ENCODE assay signal across 6 cellular contexts in genomic region chr1:983736-984475, GRCh38. TPM values are rescaled to one million over a fixed set of nuclear protein-coding genes. Genes with fewer than 3 reads are reported as not detected.
DNase-seq lines count a peak whose midpoint lies in the region; TF ChIP-seq lines count a peak whose summit lies in the region.

No MANE protein-coding gene starts in this region.

- no peaks in the 10 kb centered on the region for H3K9me3 ChIP-seq in effector memory CD4-positive, alpha-beta T cell (ENCODE audit: control insufficient read depth, low read length)
- H3K9me3 ChIP-seq in spleen: no peaks in the 10 kb centered on the region

- H3K4me3 Mint-ChIP-seq in T-helper 2 cell treated with Interferon-gamma antibody and Interleukin-4, amounts not matched to agents 5 μg/mL and 100 μg/mL, for 36 hours: no peak overlapping the region

- TF ChIP-seq POLR2A in spleen (IDR thresholded peaks at IDR 0.05) (no peak), lower leg skin (IDR thresholded peaks at IDR 0.05) (no peak)

- H3K9me3 Mint-ChIP-seq in T-helper 2 cell treated with Interferon-gamma antibody and Interleukin-4, amounts not matched to agents 5 μg/mL and 100 μg/mL, for 36 hours: no peaks in the 10 kb centered on the region

- H3K4me1 ChIP-seq in effector memory CD4-positive, alpha-beta T cell (ENCODE audit: control insufficient read depth, insufficient read depth, low read length, poor library complexity, severe bottlenecking): no peaks in the 10 kb centered on the region
- peaks cover 0 to 9% (median 4%) of the 10 kb centered on the region in 6 donors for H3K4me1 ChIP-seq in spleen

- no peaks in the 10 kb centered on the region for H3K4me1 Mint-ChIP-seq in T-helper 2 cell treated with Interferon-gamma antibody and Interleukin-4, amounts not matched to agents 5 μg/mL and 100 μg/mL, for 36 hours (ENCODE audit: low read depth)

- peak; percentile 39 for DNase-seq in GM06990 (ENCODE audit: extremely low read depth, insufficient read length)
- DNase-seq in T-helper 2 cell treated with Interferon-gamma antibody and Interleukin-4, amounts not matched to agents 5 μg/mL and 100 μg/mL, for 36 hours (ENCODE audit: low spot score): peak; percentile 39
- DNase-seq in effector memory CD4-positive, alpha-beta T cell: peak; percentile 25 to 41 (median 35)
- peak; percentile 87 for DNase-seq in spleen
- no peak for DNase-seq in lower leg skin (ENCODE audit: low spot score in 2 of 2)
- DNase-seq in SK-N-DZ (ENCODE audit: low spot score): no peak

- H3K4me3 ChIP-seq in GM06990 (replicated peaks; ENCODE audit: low read depth, low read length) (no peak overlapping the region), spleen (peak overlapping the region in 1 of 8 donors; percentile 25), lower leg skin (ENCODE audit: low read depth, poor library complexity, severe bottlenecking) (no peak overlapping the region)
- H3K4me3 ChIP-seq in effector memory CD4-positive, alpha-beta T cell (ENCODE audit: insufficient read depth, low read depth, low read length, poor library complexity, severe bottlenecking): no peak overlapping the region

- H3K27ac ChIP-seq in effector memory CD4-positive, alpha-beta T cell (ENCODE audit: insufficient read depth, low read length, poor library complexity, severe bottlenecking): no peak overlapping the region
- H3K27ac ChIP-seq in spleen: no peak overlapping the region

- H3K27ac Mint-ChIP-seq in T-helper 2 cell treated with Interferon-gamma antibody and Interleukin-4, amounts not matched to agents 5 μg/mL and 100 μg/mL, for 36 hours: no peak overlapping the region

- H3K27me3 ChIP-seq in GM06990 (replicated peaks; ENCODE audit: control insufficient read depth, insufficient read depth, low read length): no peaks in the 10 kb centered on the region; the same call in 1 of the 2 replicates
- H3K27me3 ChIP-seq in effector memory CD4-positive, alpha-beta T cell (replicated peaks; ENCODE audit: control insufficient read depth, insufficient read depth, low read length, poor library complexity, severe bottlenecking): no peaks in the 10 kb centered on the region
- peaks cover 0 to 78% (median 14%) of the 10 kb centered on the region in 7 donors for H3K27me3 ChIP-seq in spleen (replicated peaks in 1 of 7)

- no peaks in the 10 kb centered on the region for H3K36me3 Mint-ChIP-seq in T-helper 2 cell treated with Interferon-gamma antibody and Interleukin-4, amounts not matched to agents 5 μg/mL and 100 μg/mL, for 36 hours (ENCODE audit: low read depth)

- intact Hi-C loops in spleen (cut with DNase I; ENCODE audit: low total_unique reads) (no loop called here), lower leg skin (cut with DNase I; ENCODE audit: low total_unique reads) (no loop called here)

- 24 to 31% (median 25%) methylated on average over 24 to 32 of the region's 32 CpGs for whole genome bisulfite sequencing in spleen, 5 donors
- WGBS in lower leg skin, 2 donors: 24 to 34% methylated on average over 19 to 28 of the region's 32 CpGs

- no peaks in the 10 kb centered on the region for H3K36me3 ChIP-seq in GM06990 (ENCODE audit: control insufficient read depth, insufficient read depth, low read length)
- no peaks in the 10 kb centered on the region for H3K36me3 ChIP-seq in effector memory CD4-positive, alpha-beta T cell (ENCODE audit: control insufficient read depth, insufficient read depth, low read length)
- no peaks in the 10 kb centered on the region for H3K36me3 ChIP-seq in spleen

- TF ChIP-seq CTCF in GM06990 (IDR thresholded peaks at IDR 0.05; ENCODE audit: insufficient read depth, low read length, poor library complexity, severe bottlenecking) (peak; percentile 97), spleen (IDR thresholded peaks at IDR 0.05 in 8 of 11, conservative IDR thresholded peaks at IDR 0.05 in 3 of 11) (peak; percentile 25 to 96 (median 88)), lower leg skin (IDR thresholded peaks at IDR 0.05) (no peak)

- peaks cover 17% of the 10 kb centered on the region for H3K27me3 Mint-ChIP-seq in T-helper 2 cell treated with Interferon-gamma antibody and Interleukin-4, amounts not matched to agents 5 μg/mL and 100 μg/mL, for 36 hours (ENCODE audit: low read depth)

RNA-seq across cellular contexts. Expression of gene PERM1, which starts 2.0 kb away (rescaled TPM):
- total RNA-seq in spleen: under 1 TPM in 3 of 7 donors, not detected in 4; 0.39 to 0.85 (median 0.60) TPM
- polyA plus RNA-seq in spleen: under 1 TPM; 0.20 to 0.80 (median 0.21) TPM
- under 1 TPM in 3 of 4 donors, not detected in 1; 0.17 to 0.46 (median 0.29) TPM for total RNA-seq in lower leg skin
- polyA plus RNA-seq in SK-N-DZ (2014; cell fraction: cytosol; rRNA removed): 0.35 TPM in 1 of 2 replicates, not detected in the other
- 0.62 TPM in 1 of 2 replicates, not detected in the other for polyA plus RNA-seq in SK-N-DZ (2014; cell fraction: nucleus; rRNA removed)

RNA-seq across cellular contexts. Expression of gene HES4, which starts 16.0 kb away (rescaled TPM):
- 10 to 100 TPM in 5 of 7 donors, 1 to 10 TPM in 2; 3.8 to 39.0 (median 15.4) TPM for total RNA-seq in spleen
- polyA plus RNA-seq in spleen: 10 to 100 TPM; 20.8 to 64.3 (median 27.8) TPM
- total RNA-seq in lower leg skin: 10 to 100 TPM; 30.4 to 70.4 (median 40.9) TPM
- polyA plus RNA-seq in SK-N-DZ (2014; cell fraction: cytosol; rRNA removed): 127 and 154 TPM in 2 replicates
- 611 and 684 TPM in 2 replicates for polyA plus RNA-seq in SK-N-DZ (2014; cell fraction: nucleus; rRNA removed)

RNA-seq across cellular contexts. Expression of gene PLEKHN1, which starts 17.6 kb away (rescaled TPM):
- 1 to 10 TPM in 5 of 7 donors, under 1 TPM in 2; 0.65 to 2.2 (median 1.1) TPM for total RNA-seq in spleen
- polyA plus RNA-seq in spleen: under 1 TPM; 0.17 to 0.80 (median 0.63) TPM
- total RNA-seq in lower leg skin: 100 to 1,000 TPM in 1 of 4 donors, 10 to 100 TPM in 3; 38.7 to 109 (median 45.3) TPM
- 0.06 TPM in 1 of 2 replicates, not detected in the other for polyA plus RNA-seq in SK-N-DZ (2014; cell fraction: cytosol; rRNA removed)
- polyA plus RNA-seq in SK-N-DZ (2014; cell fraction: nucleus; rRNA removed): 0.08 and 0.60 TPM in 2 replicates

RNA-seq across cellular contexts. Expression of gene KLHL17, which starts 23.5 kb away (rescaled TPM):
- 10 to 100 TPM; 12.0 to 21.5 (median 18.7) TPM for total RNA-seq in spleen
- 10 to 100 TPM; 14.1 to 31.6 (median 26.0) TPM for polyA plus RNA-seq in spleen
- total RNA-seq in lower leg skin: 10 to 100 TPM in 3 of 4 donors, 1 to 10 TPM in 1; 9.7 to 30.9 (median 16.3) TPM
- polyA plus RNA-seq in SK-N-DZ (2014; cell fraction: cytosol; rRNA removed): 17.9 and 35.0 TPM in 2 replicates
- polyA plus RNA-seq in SK-N-DZ (2014; cell fraction: nucleus; rRNA removed): 656 and 724 TPM in 2 replicates

RNA-seq across cellular contexts. Expression of gene NOC2L, which starts 24.9 kb away (rescaled TPM):
- total RNA-seq in spleen (10 to 100 TPM; 26.2 to 61.1 (median 44.7) TPM), lower leg skin (10 to 100 TPM; 44.7 to 67.8 (median 59.6) TPM)
- 10 to 100 TPM; 46.6 to 73.4 (median 52.8) TPM for polyA plus RNA-seq in spleen
- polyA plus RNA-seq in SK-N-DZ (2014; cell fraction: cytosol; rRNA removed): 118 and 119 TPM in 2 replicates
- polyA plus RNA-seq in SK-N-DZ (2014; cell fraction: nucleus; rRNA removed): 98.3 and 122 TPM in 2 replicates

Comparison
In these comparisons a context has a peak if more than half of its experiments do, and no peak if none do; other contexts are left out.
1. DNase-seq: peak in GM06990 (single experiment), T-helper 2 cell treated with Interferon-gamma antibody and Interleukin-4, amounts not matched to agents 5 μg/mL and 100 μg/mL, for 36 hours (single experiment), effector memory CD4-positive, alpha-beta T cell (3 of 3) and spleen (single experiment); none in lower leg skin (0 of 2) and SK-N-DZ (single experiment).
2. CTCF ChIP-seq: peak in GM06990 (single experiment) and spleen (11 of 11); none in lower leg skin (0 of 3).
3. RNA of gene PLEKHN1, which starts 17.6 kb away (total RNA-seq): 38.7 to 109 TPM in lower leg skin; 0.65 to 2.2 TPM in spleen; every median in the first group is over 10 times any median in the second.